In genomic region chr2:128580988-128581848, GRCh38 we compare ENCODE assay signal across 21 cellular contexts.
"Had no signal": no experiment of that assay in that cellular context is flagged by ENCODE, and none has a peak within 500 bp of the region (broad histone marks: within the 10 kb centered on the region; RNA-seq: fewer than 3 reads in every experiment).

No MANE protein-coding gene starts in this region.

- H3K4me1 ChIP-seq: suprapubic skin, transverse colon had no signal

- H3K4me3 Mint-ChIP-seq: activated naive CD8-positive, alpha-beta T cell; memory B cell; natural killer cell; stimulated activated naive CD8-positive, alpha-beta T cell treated with anti-CD3 and anti-CD28 coated beads, Interleukin-15, Interleukin-2, amounts not matched to agents 100 ng/mL and 50 ng/mL, for 24 hours had no signal

- H3K36me3 ChIP-seq: cardiac muscle cell, suprapubic skin, transverse colon, WERI-Rb-1 had no signal

- H3K27ac Mint-ChIP-seq: activated naive CD8-positive, alpha-beta T cell; memory B cell; natural killer cell; stimulated activated naive CD8-positive, alpha-beta T cell treated with anti-CD3 and anti-CD28 coated beads, Interleukin-15, Interleukin-2, amounts not matched to agents 100 ng/mL and 50 ng/mL, for 24 hours had no signal

- H3K4me3 ChIP-seq: cardiac muscle cell, suprapubic skin, transverse colon had no signal

- H3K36me3 Mint-ChIP-seq: activated naive CD8-positive, alpha-beta T cell; natural killer cell had no signal

- DNase-seq: activated CD4-positive, alpha-beta T cell treated with anti-CD3 and anti-CD28 coated beads for 1 hour; activated CD8-positive, alpha-beta memory T cell treated with anti-CD3 and anti-CD28 coated beads for 24 hours; activated gamma-delta T cell; amygdala; dermis blood vessel endothelial cell; effector memory CD4-positive, alpha-beta T cell; hippocampal formation; natural killer cell; nucleus accumbens; stimulated activated CD4-positive, alpha-beta T cell treated with anti-CD3 and anti-CD28 coated beads, Interleukin-12 subunit alpha, Interleukin-12 subunit beta, amount 100 ng/mL, for 4 hours; stimulated activated CD4-positive, alpha-beta T cell treated with anti-CD3 and anti-CD28 coated beads, Interleukin-1b, Interleukin-23, amount 100 ng/mL, for 48 hours; stimulated activated CD8-positive, alpha-beta memory T cell treated with anti-CD3 and anti-CD28 coated beads, Interleukin-4, amount 100 ng/mL, for 48 hours; SW 1271; T-helper 2 cell; transverse colon; WERI-Rb-1 had no signal

- H3K4me1 Mint-ChIP-seq: memory B cell, natural killer cell had no signal

- H3K9me3 Mint-ChIP-seq: natural killer cell had no signal

- H3K27me3 Mint-ChIP-seq: activated naive CD8-positive, alpha-beta T cell had no signal

- H3K27ac ChIP-seq: cardiac muscle cell, suprapubic skin, transverse colon, WERI-Rb-1 had no signal

- H3K9me3 ChIP-seq: suprapubic skin, transverse colon had no signal

- H3K27me3 ChIP-seq: suprapubic skin, transverse colon had no signal
